ENCODE assay signal across 25 cellular contexts in the genomic region with DNA sequence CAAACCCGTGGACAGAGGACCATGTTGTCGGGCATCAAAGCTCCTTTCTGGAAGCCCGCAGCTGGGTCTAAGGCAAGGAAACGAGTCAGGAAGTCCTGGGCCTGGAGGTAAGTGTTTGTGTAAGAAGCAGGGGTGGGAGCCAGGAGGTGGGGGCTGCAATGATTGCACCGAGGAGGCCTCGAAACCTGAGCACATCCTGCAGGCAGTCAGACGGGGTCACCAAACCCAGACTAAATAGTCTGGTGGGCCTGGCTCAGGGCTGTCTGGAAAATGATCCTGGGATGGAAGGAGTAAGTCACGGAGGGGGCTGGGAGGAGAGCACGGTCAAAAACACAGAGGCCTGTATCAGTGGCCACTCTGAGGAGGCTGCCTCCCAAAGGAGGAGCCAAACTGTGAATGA.
"Had no signal": no experiment of that assay in that cellular context is flagged by ENCODE, and none has a peak within 500 bp of the region (broad histone marks: within the 10 kb centered on the region; RNA-seq: fewer than 3 reads in every experiment).

No MANE protein-coding gene starts in this region.

- H3K4me3 ChIP-seq: body of pancreas, cardiac muscle cell, coronary artery, dorsolateral prefrontal cortex, ovary, right lobe of liver, tibial nerve had no signal

- DNase-seq: activated CD4-positive, alpha-beta memory T cell treated with anti-CD3 and anti-CD28 coated beads for 36 hours; activated CD4-positive, alpha-beta T cell treated with anti-CD3 and anti-CD28 coated beads for 48 hours; activated CD8-positive, alpha-beta memory T cell treated with anti-CD3 and anti-CD28 coated beads, Interleukin-2, amount 50 U/mL, for 4 hours; activated gamma-delta T cell treated with Interleukin-2 at 50 U/mL for 16 hours; activated T-cell treated with anti-CD3 and anti-CD28 coated beads, Interleukin-2, amount 50 U/mL, for 1 hour; body of pancreas; cerebellar nuclear complex; dorsolateral prefrontal cortex; effector memory CD4-positive, alpha-beta T cell; glutamatergic neuron; left cardiac atrium; mammary epithelial cell; midbrain; naive thymus-derived CD4-positive, alpha-beta T cell; ovary; right lobe of liver; stimulated activated CD4-positive, alpha-beta T cell treated with anti-CD3 and anti-CD28 coated beads, Interleukin-2, amount 100 ng/mL, for 48 hours; stimulated activated naive CD4-positive, alpha-beta T cell treated with Interleukin-2 at 50 U/mL for 16 hours had no signal

- H3K4me3 Mint-ChIP-seq: activated CD4-positive, alpha-beta memory T cell treated with anti-CD3 and anti-CD28 coated beads for 36 hours; naive thymus-derived CD4-positive, alpha-beta T cell had no signal

- H3K36me3 Mint-ChIP-seq: activated CD4-positive, alpha-beta memory T cell treated with anti-CD3 and anti-CD28 coated beads for 36 hours had no signal

- H3K9me3 ChIP-seq: body of pancreas, neutrophil, ovary, right lobe of liver, tibial nerve had no signal

- ATAC-seq: activated CD4-positive, CD25-positive, alpha-beta regulatory T cell treated with anti-CD3 and anti-CD28 coated beads, Interleukin-2, amount 50 U/mL, for 24 hours; activated naive CD4-positive, alpha-beta T cell treated with anti-CD3 and anti-CD28 coated beads, Interleukin-2, amount 50 U/mL, for 72 hours; body of pancreas; left cardiac atrium; naive thymus-derived CD4-positive, alpha-beta T cell had no signal

- H3K27ac ChIP-seq: body of pancreas, cardiac muscle cell, coronary artery, dorsolateral prefrontal cortex, neutrophil, ovary, right lobe of liver, tibial nerve, VCaP had no signal

- H3K27me3 ChIP-seq: body of pancreas, cardiac muscle cell, neutrophil, ovary, right lobe of liver, tibial nerve had no signal

- H3K36me3 ChIP-seq: cardiac muscle cell, neutrophil, ovary, right lobe of liver, tibial nerve had no signal

- H3K4me1 ChIP-seq: body of pancreas, right lobe of liver, tibial nerve had no signal

- H3K9me3 Mint-ChIP-seq: activated CD4-positive, alpha-beta memory T cell treated with anti-CD3 and anti-CD28 coated beads for 36 hours had no signal
